Comparison of ENCODE assay signal across 19 cellular contexts in genomic region chr5:123717139-123717538, GRCh38.
DNase-seq lines count a peak whose midpoint lies in the region; FAIRE-seq and TF ChIP-seq lines count a peak whose summit lies in the region.
"Had no signal": no experiment of that assay in that cellular context is flagged by ENCODE, and none has a peak within 500 bp of the region (broad histone marks: within the 10 kb centered on the region; RNA-seq: fewer than 3 reads in every experiment).

No MANE protein-coding gene starts in this region.

- intact Hi-C loops in esophagus squamous epithelium (cut with DNase I) = no loop called here

- peaks cover 10% of the 10 kb centered on the region for H3K9me3 Mint-ChIP-seq in astrocyte (ENCODE audit: unreplicated experiment)

- peaks cover 3% of the 10 kb centered on the region for H3K36me3 Mint-ChIP-seq in astrocyte (ENCODE audit: low read depth, unreplicated experiment)
- H3K36me3 Mint-ChIP-seq: activated naive CD8-positive, alpha-beta T cell treated with anti-CD3 and anti-CD28 coated beads, Interleukin-2, amount 10 ng/mL, durations not matched to agents 7 days and 5 days had no signal

- no peak overlapping the region for H3K27ac ChIP-seq in astrocyte (ENCODE audit: low read depth, low read length)
- no peak overlapping the region for H3K27ac ChIP-seq in esophagus squamous epithelium
- H3K27ac ChIP-seq: C4-2B, suprapubic skin had no signal

- peaks cover 38% of the 10 kb centered on the region for H3K4me1 Mint-ChIP-seq in astrocyte (ENCODE audit: low read depth, unreplicated experiment)
- H3K4me1 Mint-ChIP-seq: activated naive CD8-positive, alpha-beta T cell treated with anti-CD3 and anti-CD28 coated beads, Interleukin-2, amount 10 ng/mL, durations not matched to agents 7 days and 5 days had no signal

- no peaks in the 10 kb centered on the region for H3K4me1 ChIP-seq in astrocyte (ENCODE audit: insufficient read depth, low read length)
- no peaks in the 10 kb centered on the region for H3K4me1 ChIP-seq in esophagus squamous epithelium
- H3K4me1 ChIP-seq: suprapubic skin had no signal

- H3K27me3 ChIP-seq in astrocyte (ENCODE audit: insufficient read depth, low read length) (no peaks in the 10 kb centered on the region), esophagus squamous epithelium (no peaks in the 10 kb centered on the region)
- H3K27me3 ChIP-seq: suprapubic skin had no signal

- H3K9me3 ChIP-seq in astrocyte (ENCODE audit: insufficient read depth, low read depth, low read length) (no peaks in the 10 kb centered on the region), esophagus squamous epithelium (no peaks in the 10 kb centered on the region)
- H3K9me3 ChIP-seq: suprapubic skin had no signal

- H3K4me3 Mint-ChIP-seq in astrocyte (ENCODE audit: unreplicated experiment) = no peak overlapping the region
- H3K4me3 Mint-ChIP-seq: activated naive CD8-positive, alpha-beta T cell treated with anti-CD3 and anti-CD28 coated beads, Interleukin-2, amount 10 ng/mL, durations not matched to agents 7 days and 5 days; activated T-cell treated with anti-CD3 and anti-CD28 coated beads, Interleukin-2, amount 50 U/mL, for 24 hours had no signal

- H3K4me2 ChIP-seq in astrocyte (ENCODE audit: low read length) = no peak overlapping the region

- peak; percentile 66 for FAIRE-seq in astrocyte (lab: Jason Lieb, UNC)

- H3K79me2 ChIP-seq in astrocyte (ENCODE audit: insufficient read depth, low read length) = no peaks in the 10 kb centered on the region

- peak overlapping the region; percentile 29 for H3K27ac Mint-ChIP-seq in astrocyte (ENCODE audit: unreplicated experiment)
- H3K27ac Mint-ChIP-seq: activated naive CD8-positive, alpha-beta T cell treated with anti-CD3 and anti-CD28 coated beads, Interleukin-2, amount 10 ng/mL, durations not matched to agents 7 days and 5 days; activated T-cell treated with anti-CD3 and anti-CD28 coated beads, Interleukin-2, amount 50 U/mL, for 24 hours had no signal

- no peaks in the 10 kb centered on the region for H4K20me1 ChIP-seq in astrocyte (ENCODE audit: insufficient read depth, low read length)

- H3K4me3 ChIP-seq in astrocyte (ENCODE audit: insufficient read depth, low read depth, low read length) (no peak overlapping the region), fibroblast of the aortic adventitia (ENCODE audit: low read depth, low read length) (no peak overlapping the region), esophagus squamous epithelium (no peak overlapping the region)
- H3K4me3 ChIP-seq: suprapubic skin had no signal

- no peaks in the 10 kb centered on the region for H3K36me3 ChIP-seq in astrocyte (ENCODE audit: insufficient read depth, low read length)
- H3K36me3 ChIP-seq in esophagus squamous epithelium = no peaks in the 10 kb centered on the region
- H3K36me3 ChIP-seq: suprapubic skin had no signal

- no peak overlapping the region for H2AFZ ChIP-seq in astrocyte (ENCODE audit: low read depth, low read length)

- TF ChIP-seq CTCF in astrocyte (IDR thresholded peaks at IDR 0.05; ENCODE audit: insufficient read depth, low read depth, low read length) (no peak), fibroblast of the aortic adventitia (IDR thresholded peaks at IDR 0.05; ENCODE audit: insufficient read depth, low read length) (no peak), esophagus squamous epithelium (IDR thresholded peaks at IDR 0.05) (no peak)

- no peaks in the 10 kb centered on the region for H3K27me3 Mint-ChIP-seq in astrocyte (ENCODE audit: low read depth, unreplicated experiment)
- H3K27me3 Mint-ChIP-seq: activated naive CD8-positive, alpha-beta T cell treated with anti-CD3 and anti-CD28 coated beads, Interleukin-2, amount 10 ng/mL, durations not matched to agents 7 days and 5 days; activated T-cell treated with anti-CD3 and anti-CD28 coated beads, Interleukin-2, amount 50 U/mL, for 24 hours had no signal

- H3K9ac ChIP-seq in astrocyte (ENCODE audit: low read length) = no peak overlapping the region

- peak; percentile 31 for DNase-seq in HS-5 (ENCODE audit: low read depth)
- DNase-seq in astrocyte (ENCODE audit: low read depth) = peak; percentile 85
- peak; percentile 84 for DNase-seq in fibroblast of the aortic adventitia (ENCODE audit: low read depth)
- DNase-seq in cerebellum (ENCODE audit: low spot score) = no peak
- DNase-seq in NCI-H1417 (lab: John Stamatoyannopoulos, UW) = no peak
- DNase-seq in germinal center (ENCODE audit: low spot score) = no peak
- DNase-seq in esophagus squamous epithelium (lab: John Stamatoyannopoulos, UW) = no peak
- DNase-seq: activated CD4-positive, alpha-beta T cell treated with anti-CD3 and anti-CD28 coated beads, Interleukin-2, amount 50 U/mL, for 48 hours; activated naive CD8-positive, alpha-beta T cell treated with anti-CD3 and anti-CD28 coated beads, Interleukin-2, amount 10 ng/mL, durations not matched to agents 7 days and 5 days; activated T-cell treated with anti-CD3 and anti-CD28 coated beads, Interleukin-2, amount 50 U/mL, for 24 hours; DND-41; hypothalamus; left cardiac atrium; NCI-H1092 treated with DMSO at 0.1 percent for 48 hours; occipital lobe; stimulated activated CD4-positive, alpha-beta T cell treated with anti-CD3 and anti-CD28 coated beads, Interleukin-4, amount 100 ng/mL, for 24 hours; stimulated activated CD8-positive, alpha-beta memory T cell treated with anti-CD3 and anti-CD28 coated beads, Interleukin-4, amount 100 ng/mL, for 48 hours had no signal

- TF ChIP-seq POLR2A in esophagus squamous epithelium (IDR thresholded peaks at IDR 0.05) = no peak

Comparison
In these comparisons a context has a peak if more than half of its experiments do, and no peak if none do; other contexts are left out.
1. DNase-seq: peak in HS-5 (single experiment), astrocyte (single experiment) and fibroblast of the aortic adventitia (single experiment); none in cerebellum (single experiment), NCI-H1417 (0 of 3), germinal center (single experiment) and esophagus squamous epithelium (single experiment).